8 cellular contexts compared by ENCODE assay signal in the genomic region with DNA sequence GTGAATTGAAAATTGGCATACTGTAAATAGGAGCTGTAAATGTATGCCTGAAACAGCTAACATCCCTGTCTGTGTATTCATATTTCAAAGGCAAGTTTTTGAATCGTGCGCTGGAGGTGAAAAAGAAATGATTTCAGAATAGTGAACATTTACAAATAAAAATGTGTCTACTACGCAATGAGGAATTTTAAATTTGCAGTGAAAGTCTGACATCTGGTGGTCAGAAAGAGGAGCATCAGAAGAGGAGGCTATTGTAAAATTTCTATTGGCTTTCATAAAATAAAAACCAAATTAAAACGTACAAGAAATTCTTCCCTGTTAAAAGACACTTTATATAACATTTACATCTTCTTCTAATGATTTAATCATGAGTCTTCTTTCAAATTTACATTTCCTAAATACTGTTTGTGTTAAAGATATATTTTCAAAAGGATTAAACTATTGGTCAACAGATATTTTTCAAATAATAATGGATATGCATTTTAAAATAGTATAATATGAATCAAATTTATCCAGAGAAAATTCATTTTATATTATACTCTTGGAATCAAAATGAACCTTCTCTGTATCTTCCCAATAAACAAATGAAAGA.
DNase-seq lines count a peak whose midpoint lies in the region; ATAC-seq, FAIRE-seq and TF ChIP-seq lines count a peak whose summit lies in the region.

No MANE protein-coding gene starts in this region.

- H3K36me3 ChIP-seq in GM23248 (ENCODE audit: low read depth) (no peaks in the 10 kb centered on the region), mammary epithelial cell (ENCODE audit: insufficient read depth, low read length) (no peaks in the 10 kb centered on the region)

- peaks cover 2% of the 10 kb centered on the region for H3K4me1 Mint-ChIP-seq in mesothelial cell of epicardium

- in situ Hi-C loops in GM23248 (cut with MboI) (no loop called here), mammary epithelial cell (cut with MboI; ENCODE audit: low sequenced_read_pairs in 2 of 2) (no loop called here)

- no peak for ATAC-seq in HG02852 (IDR thresholded peaks at IDR 0.05; ENCODE audit: unreplicated experiment)

- no peak overlapping the region for H3K27ac ChIP-seq in GM23248
- H3K27ac ChIP-seq in mammary epithelial cell (ENCODE audit: insufficient read depth, low read depth, low read length) = no peak overlapping the region

- peak; percentile 98 for FAIRE-seq in D721Med (lab: Jason Lieb, UNC)

- H3K79me2 ChIP-seq in GM23248 (ENCODE audit: insufficient read depth) (no peaks in the 10 kb centered on the region), mammary epithelial cell (ENCODE audit: insufficient read depth, low read length) (no peaks in the 10 kb centered on the region)

- BruUV-seq in mammary epithelial cell (replicated peaks; lab: Mats Ljungman, UMichigan) = no TSS peak

- H3K27ac Mint-ChIP-seq in mesothelial cell of epicardium = no peak overlapping the region

- WGBS in GM23248 (ENCODE audit: low coverage in 1 of 2, low lambda C conversion rate in 2 of 2, missing lambda C conversion rate in 2 of 2), 2 experiments = 2% methylated on average over 4 of the region's 4 CpGs
- 4% methylated on average over 4 of the region's 4 CpGs for WGBS in mammary epithelial cell (ENCODE audit: low coverage, missing lambda C conversion rate)

- H3K9me3 ChIP-seq in GM23248 (ENCODE audit: low read depth) (no peaks in the 10 kb centered on the region), mammary epithelial cell (replicated peaks; ENCODE audit: insufficient read depth, low read length) (no peaks in the 10 kb centered on the region)

- H2AFZ ChIP-seq in GM23248 (no peak overlapping the region), mammary epithelial cell (ENCODE audit: low read depth, low read length) (no peak overlapping the region)

- H3K4me3 ChIP-seq in GM23248 (no peak overlapping the region), mammary epithelial cell (replicated peaks in 1 of 3; ENCODE audit: insufficient read depth in 1 of 3, low read depth in 2 of 3, low read length in 3 of 3) (no peak overlapping the region)

- CTCF ChIA-PET in mammary epithelial cell (lab: Charles Lee; ENCODE audit: low non-redundant PET) = interaction anchor here (0.7 kb wide), 2 partner anchors 38 to 720 kb away, joined by 4 read pairs; no protein-coding TSS in a partner anchor

- H3K9ac ChIP-seq in GM23248 (no peak overlapping the region), mammary epithelial cell (ENCODE audit: insufficient read depth, low read length) (no peak overlapping the region)

- H3F3A ChIP-seq in GM23248 (ENCODE audit: insufficient read depth) = no peaks in the 10 kb centered on the region

- no peaks in the 10 kb centered on the region for H4K20me1 ChIP-seq in GM23248 (ENCODE audit: insufficient read depth)
- H4K20me1 ChIP-seq in mammary epithelial cell (ENCODE audit: insufficient read depth, low read length) = no peaks in the 10 kb centered on the region

- H3K4me1 ChIP-seq in GM23248 (ENCODE audit: insufficient read depth) (no peaks in the 10 kb centered on the region), mammary epithelial cell (ENCODE audit: insufficient read depth, low read length) (no peaks in the 10 kb centered on the region)

- DNase-seq in D721Med (ENCODE audit: insufficient read length, low spot score) (no peak), GM23248 (peak; percentile 59), NCI-H2196 (lab: John Stamatoyannopoulos, UW; ENCODE audit: unreplicated experiment) (peak; percentile 68), mammary epithelial cell (peak; percentile 16), mesothelial cell of epicardium (ENCODE audit: low spot score in 2 of 2, unreplicated experiment in 2 of 2) (no peak)
- no peak for DNase-seq in effector CD4-positive, alpha-beta T cell
- DNase-seq in activated naive CD4-positive, alpha-beta T cell treated with Interleukin-2 at 50 U/mL for 16 hours = no peak

- H3K4me3 Mint-ChIP-seq in mesothelial cell of epicardium = no peak overlapping the region

- H3K27me3 Mint-ChIP-seq in mesothelial cell of epicardium (ENCODE audit: low read depth) = peaks cover 71% of the 10 kb centered on the region

- H3K36me3 Mint-ChIP-seq in mesothelial cell of epicardium = no peaks in the 10 kb centered on the region

- no peaks in the 10 kb centered on the region for H3K9me3 Mint-ChIP-seq in mesothelial cell of epicardium

- H3K27me3 ChIP-seq in GM23248 (replicated peaks; ENCODE audit: insufficient read depth) (peaks cover 63% of the 10 kb centered on the region), mammary epithelial cell (ENCODE audit: insufficient read depth, low read length) (peaks cover 13% of the 10 kb centered on the region)

- H3K9me2 ChIP-seq in GM23248 (ENCODE audit: insufficient read depth) = no peaks in the 10 kb centered on the region

- dilution Hi-C loops in mammary epithelial cell (cut with HindIII; ENCODE audit: low sequenced_read_pairs) = no loop called here

- H3K4me2 ChIP-seq in GM23248 (ENCODE audit: unreplicated experiment) (peak overlapping the region; percentile 38), mammary epithelial cell (ENCODE audit: insufficient read depth, low read depth, low read length) (no peak overlapping the region)

- TF ChIP-seq CTCF in D721Med (IDR thresholded peaks at IDR 0.05; ENCODE audit: insufficient read depth, missing control alignments) = peak; percentile 95
- TF ChIP-seq CTCF in mammary epithelial cell (conservative IDR thresholded peaks at IDR 0.05 in 1 of 2, IDR thresholded peaks at IDR 0.05 in 1 of 2; ENCODE audit: extremely low read depth in 1 of 2, insufficient read depth in 1 of 2, low read depth in 1 of 2, low read length in 2 of 2) = peak; percentile 74 to 78
- peak; percentile 86 for TF ChIP-seq CTCF in mesothelial cell of epicardium (IDR thresholded peaks at IDR 0.05; ENCODE audit: unreplicated experiment)

- intact Hi-C loops in mammary epithelial cell (cut with micrococcal nuclease) = loop anchor here (5.0 to 10.0 kb wide), 2 partner anchors 424 to 1207 kb away; no protein-coding TSS in a partner anchor

Comparison
In these comparisons a context has a peak if more than half of its experiments do, and no peak if none do; other contexts are left out.
1. DNase-seq: peak in GM23248 (single experiment), NCI-H2196 (single experiment) and mammary epithelial cell (single experiment); none in D721Med (single experiment), mesothelial cell of epicardium (0 of 2), effector CD4-positive, alpha-beta T cell (single experiment) and activated naive CD4-positive, alpha-beta T cell treated with Interleukin-2 at 50 U/mL for 16 hours (single experiment).
2. Peak in every context shown above with its lines, with median percentiles within 50 percentile points of each other: CTCF ChIP-seq.